8 cellular contexts compared by ENCODE assay signal in genomic region chr16:16025214-16025968, GRCh38.
DNase-seq lines count a peak whose midpoint lies in the region; ATAC-seq and TF ChIP-seq lines count a peak whose summit lies in the region.

No MANE protein-coding gene starts in this region.

- H3K36me3 Mint-ChIP-seq in GM23338 (ENCODE audit: low read depth), result peaks cover 21% of the 10 kb centered on the region

- H3K4me3 Mint-ChIP-seq in GM23338, result no peak overlapping the region

- 0 out of 2 replicates have a peak, but pooled peaks cover 3% of the 10 kb centered on the region for H3F3A ChIP-seq in GM23338 (replicated peaks; ENCODE audit: low read depth)

- H3K4me1 ChIP-seq in GM23338 (ENCODE audit: insufficient read depth), result peaks cover 4% of the 10 kb centered on the region; the same call in 1 of the 2 replicates

- H3K9me3 Mint-ChIP-seq in GM23338, result no peaks in the 10 kb centered on the region

- no peaks in the 10 kb centered on the region for H3K27me3 ChIP-seq in GM23338 (ENCODE audit: insufficient read depth)
- H3K27me3 ChIP-seq in H7 (ENCODE audit: control insufficient read depth, insufficient read depth, low read length), result no peaks in the 10 kb centered on the region

- TF ChIP-seq CTCF in GM23338 (conservative IDR thresholded peaks at IDR 0.05; ENCODE audit: low read depth in 2 of 2) (no peak), coronary artery (IDR thresholded peaks at IDR 0.05) (no peak)

- peaks cover 14% of the 10 kb centered on the region for H3K27me3 Mint-ChIP-seq in GM23338 (ENCODE audit: insufficient read depth, low read depth, poor library complexity)

- H4K20me1 ChIP-seq in GM23338 (replicated peaks; ENCODE audit: insufficient read depth), result peaks cover 12% of the 10 kb centered on the region

- DNase-seq in AG08396 (ENCODE audit: low spot score) (peak; percentile 73), GM23338 (ENCODE audit: low spot score) (no peak), coronary artery (ENCODE audit: low spot score) (no peak), NCI-H1417 (lab: John Stamatoyannopoulos, UW) (no peak), H7 (no peak), NCI-H82 (lab: John Stamatoyannopoulos, UW) (no peak)
- peak; percentile 64 for DNase-seq in activated CD4-positive, CD25-positive, alpha-beta regulatory T cell treated with anti-CD3 and anti-CD28 coated beads, Interleukin-2, amount 50 U/mL, for 72 hours
- peak; percentile 28 to 59 (median 42) for DNase-seq in stimulated activated CD4-positive, alpha-beta T cell treated with anti-CD3 and anti-CD28 coated beads, Interleukin-12 subunit alpha, Interleukin-12 subunit beta, amount 100 ng/mL, for 48 hours (ENCODE audit: low read depth in 2 of 3, low spot score in 1 of 3)

- no peaks in the 10 kb centered on the region; the same call in 1 of the 2 replicates for H3K36me3 ChIP-seq in GM23338 (ENCODE audit: insufficient read depth)
- peaks cover 4% of the 10 kb centered on the region for H3K36me3 ChIP-seq in H7 (replicated peaks; ENCODE audit: control insufficient read depth, insufficient read depth, low read length)

- H3K9me2 ChIP-seq in GM23338 (ENCODE audit: insufficient read depth), result no peaks in the 10 kb centered on the region

- H3K4me3 ChIP-seq in GM23338 (no peak overlapping the region), coronary artery (no peak overlapping the region), H7 (ENCODE audit: insufficient read depth, low read depth, low read length) (no peak overlapping the region)

- H3K27ac ChIP-seq in GM23338 (ENCODE audit: low read depth), result no peak overlapping the region
- peak overlapping the region; percentile 52 to 75 for H3K27ac ChIP-seq in coronary artery

- peak; percentile 27 for ATAC-seq in GM23338

- H3K4me2 ChIP-seq in GM23338, result no peak overlapping the region

- peaks cover 7% of the 10 kb centered on the region for H3K4me1 Mint-ChIP-seq in GM23338

- H2AFZ ChIP-seq in GM23338, result no peak overlapping the region

- H3K27ac Mint-ChIP-seq in GM23338, result no peak overlapping the region

- peaks cover 10% of the 10 kb centered on the region for H3K79me2 ChIP-seq in GM23338 (replicated peaks; ENCODE audit: insufficient read depth)

TF ChIP-seq in GM23338, 12 proteins besides CTCF, POLR2A, EP300 and RAD21:
- TF ChIP-seq POLR2AphosphoS5 (IDR thresholded peaks at IDR 0.05; ENCODE audit: low read depth), result no peak
- TF ChIP-seq, protein P1, sequence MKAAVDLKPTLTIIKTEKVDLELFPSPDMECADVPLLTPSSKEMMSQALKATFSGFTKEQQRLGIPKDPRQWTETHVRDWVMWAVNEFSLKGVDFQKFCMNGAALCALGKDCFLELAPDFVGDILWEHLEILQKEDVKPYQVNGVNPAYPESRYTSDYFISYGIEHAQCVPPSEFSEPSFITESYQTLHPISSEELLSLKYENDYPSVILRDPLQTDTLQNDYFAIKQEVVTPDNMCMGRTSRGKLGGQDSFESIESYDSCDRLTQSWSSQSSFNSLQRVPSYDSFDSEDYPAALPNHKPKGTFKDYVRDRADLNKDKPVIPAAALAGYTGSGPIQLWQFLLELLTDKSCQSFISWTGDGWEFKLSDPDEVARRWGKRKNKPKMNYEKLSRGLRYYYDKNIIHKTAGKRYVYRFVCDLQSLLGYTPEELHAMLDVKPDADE (IDR thresholded peaks at IDR 0.05), result no peak
- TF ChIP-seq, protein P2, sequence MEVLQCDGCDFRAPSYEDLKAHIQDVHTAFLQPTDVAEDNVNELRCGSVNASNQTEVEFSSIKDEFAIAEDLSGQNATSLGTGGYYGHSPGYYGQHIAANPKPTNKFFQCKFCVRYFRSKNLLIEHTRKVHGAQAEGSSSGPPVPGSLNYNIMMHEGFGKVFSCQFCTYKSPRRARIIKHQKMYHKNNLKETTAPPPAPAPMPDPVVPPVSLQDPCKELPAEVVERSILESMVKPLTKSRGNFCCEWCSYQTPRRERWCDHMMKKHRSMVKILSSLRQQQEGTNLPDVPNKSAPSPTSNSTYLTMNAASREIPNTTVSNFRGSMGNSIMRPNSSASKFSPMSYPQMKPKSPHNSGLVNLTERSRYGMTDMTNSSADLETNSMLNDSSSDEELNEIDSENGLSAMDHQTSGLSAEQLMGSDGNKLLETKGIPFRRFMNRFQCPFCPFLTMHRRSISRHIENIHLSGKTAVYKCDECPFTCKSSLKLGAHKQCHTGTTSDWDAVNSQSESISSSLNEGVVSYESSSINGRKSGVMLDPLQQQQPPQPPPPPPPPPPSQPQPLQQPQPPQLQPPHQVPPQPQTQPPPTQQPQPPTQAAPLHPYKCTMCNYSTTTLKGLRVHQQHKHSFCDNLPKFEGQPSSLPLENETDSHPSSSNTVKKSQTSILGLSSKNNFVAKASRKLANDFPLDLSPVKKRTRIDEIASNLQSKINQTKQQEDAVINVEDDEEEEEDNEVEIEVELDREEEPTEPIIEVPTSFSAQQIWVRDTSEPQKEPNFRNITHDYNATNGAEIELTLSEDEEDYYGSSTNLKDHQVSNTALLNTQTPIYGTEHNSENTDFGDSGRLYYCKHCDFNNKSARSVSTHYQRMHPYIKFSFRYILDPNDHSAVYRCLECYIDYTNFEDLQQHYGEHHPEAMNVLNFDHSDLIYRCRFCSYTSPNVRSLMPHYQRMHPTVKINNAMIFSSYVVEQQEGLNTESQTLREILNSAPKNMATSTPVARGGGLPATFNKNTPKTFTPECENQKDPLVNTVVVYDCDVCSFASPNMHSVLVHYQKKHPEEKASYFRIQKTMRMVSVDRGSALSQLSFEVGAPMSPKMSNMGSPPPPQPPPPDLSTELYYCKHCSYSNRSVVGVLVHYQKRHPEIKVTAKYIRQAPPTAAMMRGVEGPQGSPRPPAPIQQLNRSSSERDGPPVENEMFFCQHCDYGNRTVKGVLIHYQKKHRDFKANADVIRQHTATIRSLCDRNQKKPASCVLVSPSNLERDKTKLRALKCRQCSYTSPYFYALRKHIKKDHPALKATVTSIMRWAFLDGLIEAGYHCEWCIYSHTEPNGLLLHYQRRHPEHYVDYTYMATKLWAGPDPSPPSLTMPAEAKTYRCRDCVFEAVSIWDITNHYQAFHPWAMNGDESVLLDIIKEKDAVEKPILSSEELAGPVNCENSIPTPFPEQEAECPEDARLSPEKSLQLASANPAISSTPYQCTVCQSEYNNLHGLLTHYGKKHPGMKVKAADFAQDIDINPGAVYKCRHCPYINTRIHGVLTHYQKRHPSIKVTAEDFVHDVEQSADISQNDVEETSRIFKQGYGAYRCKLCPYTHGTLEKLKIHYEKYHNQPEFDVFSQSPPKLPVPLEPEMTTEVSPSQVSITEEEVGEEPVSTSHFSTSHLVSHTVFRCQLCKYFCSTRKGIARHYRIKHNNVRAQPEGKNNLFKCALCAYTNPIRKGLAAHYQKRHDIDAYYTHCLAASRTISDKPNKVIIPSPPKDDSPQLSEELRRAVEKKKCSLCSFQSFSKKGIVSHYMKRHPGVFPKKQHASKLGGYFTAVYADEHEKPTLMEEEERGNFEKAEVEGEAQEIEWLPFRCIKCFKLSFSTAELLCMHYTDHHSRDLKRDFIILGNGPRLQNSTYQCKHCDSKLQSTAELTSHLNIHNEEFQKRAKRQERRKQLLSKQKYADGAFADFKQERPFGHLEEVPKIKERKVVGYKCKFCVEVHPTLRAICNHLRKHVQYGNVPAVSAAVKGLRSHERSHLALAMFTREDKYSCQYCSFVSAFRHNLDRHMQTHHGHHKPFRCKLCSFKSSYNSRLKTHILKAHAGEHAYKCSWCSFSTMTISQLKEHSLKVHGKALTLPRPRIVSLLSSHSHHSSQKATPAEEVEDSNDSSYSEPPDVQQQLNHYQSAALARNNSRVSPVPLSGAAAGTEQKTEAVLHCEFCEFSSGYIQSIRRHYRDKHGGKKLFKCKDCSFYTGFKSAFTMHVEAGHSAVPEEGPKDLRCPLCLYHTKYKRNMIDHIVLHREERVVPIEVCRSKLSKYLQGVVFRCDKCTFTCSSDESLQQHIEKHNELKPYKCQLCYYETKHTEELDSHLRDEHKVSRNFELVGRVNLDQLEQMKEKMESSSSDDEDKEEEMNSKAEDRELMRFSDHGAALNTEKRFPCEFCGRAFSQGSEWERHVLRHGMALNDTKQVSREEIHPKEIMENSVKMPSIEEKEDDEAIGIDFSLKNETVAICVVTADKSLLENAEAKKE (CRISPR knock-in tag; IDR thresholded peaks at IDR 0.05), result no peak

Comparison
In these comparisons a context has a peak if more than half of its experiments do, and no peak if none do; other contexts are left out.
1. DNase-seq: peak in AG08396 (single experiment), activated CD4-positive, CD25-positive, alpha-beta regulatory T cell treated with anti-CD3 and anti-CD28 coated beads, Interleukin-2, amount 50 U/mL, for 72 hours (single experiment) and stimulated activated CD4-positive, alpha-beta T cell treated with anti-CD3 and anti-CD28 coated beads, Interleukin-12 subunit alpha, Interleukin-12 subunit beta, amount 100 ng/mL, for 48 hours (3 of 3); none in GM23338 (single experiment), coronary artery (single experiment), NCI-H1417 (0 of 3), H7 (single experiment) and NCI-H82 (single experiment).